ENCODE assay signal across 8 cellular contexts in genomic region chrX:103254921-103255455, GRCh38. TPM values are rescaled to one million over a fixed set of nuclear protein-coding genes. Genes with fewer than 3 reads are reported as not detected.
DNase-seq lines count a peak whose midpoint lies in the region; ATAC-seq and TF ChIP-seq lines count a peak whose summit lies in the region.

Gene TCEAL8, minus strand, starts transcription at chrX:103255155. Its CDS starts 1,176 bp downstream, at chrX:103253979.

- H3K18ac ChIP-seq in neuronal stem cell (ENCODE audit: low read length) = peak within 1 kb of the TSS; percentile 52

- peak within 1 kb of the TSS; percentile 83 for H3K4me3 ChIP-seq in DOHH2 (ENCODE audit: low read length)
- H3K4me3 ChIP-seq in GM23248 = peak within 1 kb of the TSS; percentile 97
- H3K4me3 ChIP-seq in LNCaP clone FGC (ENCODE audit: low read depth, low read length) = peak within 1 kb of the TSS; percentile 88
- peak within 1 kb of the TSS; percentile 53 to 64 for H3K4me3 ChIP-seq in gastroesophageal sphincter
- H3K4me3 ChIP-seq in neuronal stem cell (ENCODE audit: low read length in 2 of 2) = peak within 1 kb of the TSS; percentile 73 to 88

- in situ Hi-C loops in GM23248 (cut with MboI) = no loop called here

- H3K4me2 ChIP-seq in DOHH2 (ENCODE audit: low read length) = peak within 1 kb of the TSS; percentile 75
- H3K4me2 ChIP-seq in GM23248 (ENCODE audit: unreplicated experiment) = peak within 1 kb of the TSS; percentile 96
- peak within 1 kb of the TSS; percentile 37 for H3K4me2 ChIP-seq in neuronal stem cell (ENCODE audit: insufficient read depth, low read length, poor library complexity, severe bottlenecking)

- no peak within 1 kb of the TSS for H2BK15ac ChIP-seq in neuronal stem cell (ENCODE audit: low read length)

- H3K9ac ChIP-seq in GM23248 = peak within 1 kb of the TSS; percentile 96
- no peak within 1 kb of the TSS for H3K9ac ChIP-seq in neuronal stem cell (ENCODE audit: low read depth, low read length, poor library complexity)

- TF ChIP-seq CTCF in DOHH2 (IDR thresholded peaks at IDR 0.05; ENCODE audit: low read depth, low read length, poor library complexity, severe bottlenecking) = no peak
- TF ChIP-seq CTCF in LNCaP clone FGC (IDR thresholded peaks at IDR 0.05; ENCODE audit: control insufficient read depth, extremely low read depth, insufficient read depth) = no peak
- TF ChIP-seq CTCF in gastroesophageal sphincter (IDR thresholded peaks at IDR 0.05) = no peak
- no peak for TF ChIP-seq CTCF in subcutaneous adipose tissue (IDR thresholded peaks at IDR 0.05; ENCODE audit: low read depth)

- H3K27me3 ChIP-seq in DOHH2 (ENCODE audit: control insufficient read depth, low read length) (no peaks in the 10 kb centered on the region), GM23248 (replicated peaks; ENCODE audit: insufficient read depth) (no peaks in the 10 kb centered on the region), gastroesophageal sphincter (no peaks in the 10 kb centered on the region), neuronal stem cell (ENCODE audit: control insufficient read depth in 3 of 3, insufficient read depth in 3 of 3, low read depth in 1 of 3, low read length in 3 of 3) (peaks cover 0 to 26% (median 0%) of the 10 kb centered on the region in 3 experiments)

- no peak within 1 kb of the TSS for H3K23ac ChIP-seq in neuronal stem cell (ENCODE audit: low read depth, low read length, poor library complexity)

- peak within 1 kb of the TSS; percentile 98 for H3K4me3 Mint-ChIP-seq in activated naive CD4-positive, alpha-beta T cell treated with anti-CD3 and anti-CD28 coated beads, Interleukin-2, amount 10 ng/mL, durations not matched to agents 7 days and 5 days

- no peak within 1 kb of the TSS for H4K8ac ChIP-seq in neuronal stem cell (ENCODE audit: low read depth, low read length)

- peaks cover 13% of the 10 kb centered on the region for H3K36me3 Mint-ChIP-seq in activated naive CD4-positive, alpha-beta T cell treated with anti-CD3 and anti-CD28 coated beads, Interleukin-2, amount 10 ng/mL, durations not matched to agents 7 days and 5 days

- no peak within 1 kb of the TSS for H3K4ac ChIP-seq in neuronal stem cell (ENCODE audit: low read length)

- H3K27ac ChIP-seq in DOHH2 (ENCODE audit: low read depth, low read length) (no peak within 1 kb of the TSS; the same call in 1 of the 2 replicates), GM23248 (peak within 1 kb of the TSS; percentile 89), gastroesophageal sphincter (peak within 1 kb of the TSS; percentile 87 to 88 (median 88)), neuronal stem cell (replicated peaks; ENCODE audit: low read length) (peak within 1 kb of the TSS; percentile 90)

- peaks cover 22% of the 10 kb centered on the region for H3K4me1 Mint-ChIP-seq in activated naive CD4-positive, alpha-beta T cell treated with anti-CD3 and anti-CD28 coated beads, Interleukin-2, amount 10 ng/mL, durations not matched to agents 7 days and 5 days

- peak; percentile 91 for ATAC-seq in gastroesophageal sphincter

- no peak within 1 kb of the TSS for H2BK12ac ChIP-seq in neuronal stem cell (ENCODE audit: low read length)

- H3K79me1 ChIP-seq in neuronal stem cell (ENCODE audit: low read depth, low read length) = no peaks in the 10 kb centered on the region

- peaks cover 5% of the 10 kb centered on the region for H3K27me3 Mint-ChIP-seq in activated naive CD4-positive, alpha-beta T cell treated with anti-CD3 and anti-CD28 coated beads, Interleukin-2, amount 10 ng/mL, durations not matched to agents 7 days and 5 days

- peak in 1 of 2 donors; percentile 32 for TF ChIP-seq POLR2A in gastroesophageal sphincter (IDR thresholded peaks at IDR 0.05)

- H3K9me3 Mint-ChIP-seq in activated naive CD4-positive, alpha-beta T cell treated with anti-CD3 and anti-CD28 coated beads, Interleukin-2, amount 10 ng/mL, durations not matched to agents 7 days and 5 days = no peaks in the 10 kb centered on the region

- H3K4me1 ChIP-seq in DOHH2 (ENCODE audit: control insufficient read depth, low read length) (peaks cover 4% of the 10 kb centered on the region; the same call in 1 of the 2 replicates), GM23248 (ENCODE audit: insufficient read depth) (no peaks in the 10 kb centered on the region), gastroesophageal sphincter (peaks cover 0 to 15% (median 0%) of the 10 kb centered on the region in 3 donors), neuronal stem cell (ENCODE audit: control insufficient read depth in 2 of 2, insufficient read depth in 1 of 2, low read depth in 1 of 2, low read length in 2 of 2) (peaks cover 0 to 2% of the 10 kb centered on the region in 2 donors)

- H3F3A ChIP-seq in DOHH2 (ENCODE audit: control insufficient read depth, insufficient read depth) = no peaks in the 10 kb centered on the region
- H3F3A ChIP-seq in GM23248 (ENCODE audit: insufficient read depth) = no peaks in the 10 kb centered on the region

- peak within 1 kb of the TSS; percentile 97 for H3K27ac Mint-ChIP-seq in activated naive CD4-positive, alpha-beta T cell treated with anti-CD3 and anti-CD28 coated beads, Interleukin-2, amount 10 ng/mL, durations not matched to agents 7 days and 5 days

- H3K9me2 ChIP-seq in DOHH2 (replicated peaks; ENCODE audit: control insufficient read depth, low read length) (no peaks in the 10 kb centered on the region), GM23248 (ENCODE audit: insufficient read depth) (no peaks in the 10 kb centered on the region)

- H4K91ac ChIP-seq in neuronal stem cell (ENCODE audit: low read depth, low read length, poor library complexity) = no peak within 1 kb of the TSS

- peak within 1 kb of the TSS; percentile 11 for H2BK5ac ChIP-seq in neuronal stem cell (ENCODE audit: low read length)

- H4K20me1 ChIP-seq in DOHH2 (ENCODE audit: control insufficient read depth, insufficient read depth, low read depth, low read length) (no peaks in the 10 kb centered on the region), GM23248 (ENCODE audit: insufficient read depth) (no peaks in the 10 kb centered on the region)

- no peak within 1 kb of the TSS for H3K14ac ChIP-seq in neuronal stem cell (ENCODE audit: low read length)

- peaks cover 9% of the 10 kb centered on the region for H3K79me2 ChIP-seq in DOHH2 (ENCODE audit: control insufficient read depth, low read length)
- H3K79me2 ChIP-seq in GM23248 (ENCODE audit: insufficient read depth) = peaks cover 18% of the 10 kb centered on the region

- H2AFZ ChIP-seq in GM23248 (peak within 1 kb of the TSS; percentile 99), neuronal stem cell (ENCODE audit: low read length) (peak within 1 kb of the TSS; percentile 85)

- CTCF ChIA-PET in activated naive CD4-positive, alpha-beta T cell treated with anti-CD3 and anti-CD28 coated beads, Interleukin-2, amount 10 ng/mL, durations not matched to agents 7 days and 5 days (lab: Charles Lee) = no interaction called here

- H2AK5ac ChIP-seq in neuronal stem cell (ENCODE audit: low read depth, low read length) = no peak within 1 kb of the TSS

- peak; percentile 85 for DNase-seq in GM23248
- peak; percentile 69 for DNase-seq in LNCaP clone FGC (ENCODE audit: low read depth)
- DNase-seq in SIG-M5 (lab: John Stamatoyannopoulos, UW) = peak; percentile 0
- peak; percentile 77 for DNase-seq in activated naive CD4-positive, alpha-beta T cell treated with anti-CD3 and anti-CD28 coated beads, Interleukin-2, amount 10 ng/mL, durations not matched to agents 7 days and 5 days
- peak; percentile 50 for DNase-seq in neuronal stem cell (ENCODE audit: low spot score)

- H3K36me3 ChIP-seq in DOHH2 (ENCODE audit: control insufficient read depth, low read length) (no peaks in the 10 kb centered on the region; the same call in 1 of the 2 replicates), GM23248 (ENCODE audit: low read depth) (0 out of 2 replicates have a peak, but pooled peaks cover 3% of the 10 kb centered on the region), gastroesophageal sphincter (no peaks in the 10 kb centered on the region), neuronal stem cell (replicated peaks in 1 of 2; ENCODE audit: control insufficient read depth in 2 of 2, insufficient read depth in 2 of 2, low read length in 2 of 2) (peaks cover 2 to 15% of the 10 kb centered on the region in 2 donors)

- H2BK120ac ChIP-seq in neuronal stem cell (ENCODE audit: low read depth, low read length) = no peak within 1 kb of the TSS

- TF ChIP-seq EP300 in gastroesophageal sphincter (IDR thresholded peaks at IDR 0.05) = no peak

- no peaks in the 10 kb centered on the region for H3K9me3 ChIP-seq in DOHH2 (ENCODE audit: control insufficient read depth, insufficient read depth, low read length)
- H3K9me3 ChIP-seq in GM23248 (ENCODE audit: low read depth) = no peaks in the 10 kb centered on the region
- H3K9me3 ChIP-seq in gastroesophageal sphincter = no peaks in the 10 kb centered on the region
- H3K9me3 ChIP-seq in neuronal stem cell (replicated peaks in 1 of 2; ENCODE audit: control insufficient read depth in 2 of 2, insufficient read depth in 1 of 2, low read depth in 1 of 2, low read length in 2 of 2) = no peaks in the 10 kb centered on the region

- 0 to 2% methylated on average over 19 to 22 of the region's 22 CpGs for WGBS in GM23248 (ENCODE audit: low coverage in 1 of 2, low lambda C conversion rate in 2 of 2, missing lambda C conversion rate in 2 of 2), 2 experiments
- WGBS in gastroesophageal sphincter (ENCODE audit: low coverage in 1 of 2), 2 donors = 0 to 14% methylated on average over 10 to 20 of the region's 22 CpGs
- WGBS in neuronal stem cell (ENCODE audit: extremely low coverage in 2 of 2, insufficient read length in 2 of 2, insufficient replicate concordance in 1 of 2), 2 donors = no CpG with 5 or more reads among the region's 22 CpGs

RNA-seq across cellular contexts. Expression of gene TCEAL8, which starts in this region (rescaled TPM):
- 87.3 and 97.7 TPM in 2 replicates for total RNA-seq in GM23248 (2014; rRNA removed; shearing (Covaris generic))
- 104 TPM in 2 replicates for polyA plus RNA-seq in GM23248 (2016; fragmentation: Nextera tagmentation; extraction: Ambion mirVana)
- total RNA-seq in gastroesophageal sphincter (10 to 100 TPM; 48.9 to 84.0 (median 64.4) TPM), subcutaneous adipose tissue (10 to 100 TPM; 44.8 to 72.1 (median 57.8) TPM)
- polyA plus RNA-seq in neuronal stem cell (2013, experiment 1 of 2) = 119 TPM
- polyA plus RNA-seq in neuronal stem cell (2013, experiment 2 of 2) = 123 TPM

Comparison
In these comparisons a context has a peak if more than half of its experiments do, and no peak if none do; other contexts are left out.
1. H3K4me2 ChIP-seq: peak in every context shown above with its lines; median percentile 96 in GM23248; 75 in DOHH2; 37 in neuronal stem cell.
2. DNase-seq: peak in every context shown above with its lines; median percentile 85 in GM23248; 77 in activated naive CD4-positive, alpha-beta T cell treated with anti-CD3 and anti-CD28 coated beads, Interleukin-2, amount 10 ng/mL, durations not matched to agents 7 days and 5 days; 69 in LNCaP clone FGC; 50 in neuronal stem cell; 0 in SIG-M5.